Comparison of ENCODE assay signal across 17 cellular contexts in the genomic region with DNA sequence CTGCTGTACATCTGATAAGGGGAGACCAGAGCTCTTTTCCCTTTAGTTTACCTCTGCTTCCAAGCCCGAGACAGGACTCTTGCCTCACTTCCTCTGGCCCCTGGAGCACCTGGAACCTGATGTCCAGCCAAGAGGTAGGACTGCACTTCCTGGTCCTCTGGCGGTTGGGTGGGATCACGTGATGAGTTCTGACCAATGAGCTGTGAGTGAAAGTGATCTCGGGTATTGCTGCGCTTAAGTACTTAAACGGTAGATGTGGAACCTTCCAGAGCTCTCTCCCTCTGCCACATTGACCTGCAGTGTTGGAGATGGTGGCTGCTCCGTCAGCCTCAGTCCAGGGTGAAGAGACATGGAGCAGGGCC.
"Had no signal": no experiment of that assay in that cellular context is flagged by ENCODE, and none has a peak within 500 bp of the region (broad histone marks: within the 10 kb centered on the region; RNA-seq: fewer than 3 reads in every experiment).

No MANE protein-coding gene starts in this region.

- H3K27me3 Mint-ChIP-seq: activated naive CD8-positive, alpha-beta T cell treated with anti-CD3 and anti-CD28 coated beads for 36 hours had no signal

- H3K36me3 Mint-ChIP-seq: activated naive CD8-positive, alpha-beta T cell treated with anti-CD3 and anti-CD28 coated beads for 36 hours; natural killer cell treated with Interleukin-12 subunit alpha and Interleukin-12 subunit beta and Interleukin-15 and Interleukin-18, amount 100 ng/mL, for 72 hours had no signal

- ATAC-seq: foreskin keratinocyte, left lung, psoas muscle, sciatic nerve had no signal

- H3K4me3 Mint-ChIP-seq: activated naive CD8-positive, alpha-beta T cell treated with anti-CD3 and anti-CD28 coated beads for 36 hours; natural killer cell treated with Interleukin-12 subunit alpha and Interleukin-12 subunit beta and Interleukin-15 and Interleukin-18, amount 100 ng/mL, for 72 hours had no signal

- H3K9me3 ChIP-seq: breast epithelium, left lung, psoas muscle, spleen, upper lobe of left lung had no signal

- H3K9me3 Mint-ChIP-seq: activated naive CD8-positive, alpha-beta T cell treated with anti-CD3 and anti-CD28 coated beads for 36 hours; natural killer cell treated with Interleukin-12 subunit alpha and Interleukin-12 subunit beta and Interleukin-15 and Interleukin-18, amount 100 ng/mL, for 72 hours had no signal

- DNase-seq: activated CD4-positive, alpha-beta T cell treated with anti-CD3 and anti-CD28 coated beads, Interleukin-2, amount 50 U/mL, for 4 hours; activated CD4-positive, CD25-positive, alpha-beta regulatory T cell treated with anti-CD3 and anti-CD28 coated beads, Interleukin-2, amount 50 U/mL, for 72 hours; activated gamma-delta T cell; activated naive CD8-positive, alpha-beta T cell treated with anti-CD3 and anti-CD28 coated beads for 36 hours; activated T-cell treated with anti-CD3 and anti-CD28 coated beads, Interleukin-2, amount 50 U/mL, for 1 hour; effector CD4-positive, alpha-beta T cell; foreskin keratinocyte; head of caudate nucleus; psoas muscle; spleen; stimulated activated CD4-positive, alpha-beta T cell treated with anti-CD3 and anti-CD28 coated beads, Interleukin-1b, Interleukin-23, amount 100 ng/mL, for 48 hours; stimulated activated naive CD4-positive, alpha-beta T cell treated with Interleukin-2 at 50 U/mL for 16 hours; upper lobe of left lung had no signal

- H3K27ac Mint-ChIP-seq: activated naive CD8-positive, alpha-beta T cell treated with anti-CD3 and anti-CD28 coated beads for 36 hours; natural killer cell treated with Interleukin-12 subunit alpha and Interleukin-12 subunit beta and Interleukin-15 and Interleukin-18, amount 100 ng/mL, for 72 hours had no signal

- H3K27ac ChIP-seq: breast epithelium, foreskin keratinocyte, left lung, psoas muscle, upper lobe of left lung had no signal

- H3K36me3 ChIP-seq: breast epithelium, left lung, spleen, upper lobe of left lung had no signal

- H3K4me1 ChIP-seq: breast epithelium, foreskin keratinocyte, left lung, psoas muscle, upper lobe of left lung had no signal

- H3K4me1 Mint-ChIP-seq: activated naive CD8-positive, alpha-beta T cell treated with anti-CD3 and anti-CD28 coated beads for 36 hours had no signal

- H3K4me3 ChIP-seq: breast epithelium, left lung, psoas muscle, spleen, upper lobe of left lung had no signal

- H3K27me3 ChIP-seq: breast epithelium, left lung, spleen, upper lobe of left lung had no signal
